25 cellular contexts compared by ENCODE assay signal in genomic region chr3:70927239-70927638, GRCh38.
A peak's percentile ranks its signal among the peaks of the same experiment; 100 is the strongest.
DNase-seq lines count a peak whose midpoint lies in the region; FAIRE-seq and TF ChIP-seq lines count a peak whose summit lies in the region.
"Had no signal": no experiment of that assay in that cellular context is flagged by ENCODE, and none has a peak within 500 bp of the region (broad histone marks: within the 10 kb centered on the region; RNA-seq: fewer than 3 reads in every experiment).

No MANE protein-coding gene starts in this region.

- no peak overlapping the region for H3K56ac ChIP-seq in H1 (replicated peaks; ENCODE audit: insufficient read length, low read depth, low read length)

- H3K14ac ChIP-seq in H1 (ENCODE audit: insufficient read length) = no peak overlapping the region

- no peak for TF ChIP-seq CTCF in H1 (IDR thresholded peaks at IDR 0.05; ENCODE audit: control extremely low read depth in 1 of 3, insufficient read depth in 1 of 3, low read depth in 1 of 3, low read length in 3 of 3)
- TF ChIP-seq CTCF in neural cell (IDR thresholded peaks at IDR 0.05; ENCODE audit: poor library complexity, severe bottlenecking) = no peak
- no peak for TF ChIP-seq CTCF in mesothelial cell of epicardium (IDR thresholded peaks at IDR 0.05; ENCODE audit: unreplicated experiment)
- no peak for TF ChIP-seq CTCF in MM.1S (IDR thresholded peaks at IDR 0.05; ENCODE audit: low read length)

- TF ChIP-seq RAD21 in H1 (IDR thresholded peaks at IDR 0.05 in 1 of 2, conservative IDR thresholded peaks at IDR 0.05 in 1 of 2; ENCODE audit: low read depth in 2 of 2, low read length in 2 of 2) (no peak), neural cell (conservative IDR thresholded peaks at IDR 0.05) (no peak)

- H2BK15ac ChIP-seq in H1 (ENCODE audit: low read length) = no peak overlapping the region

- no peaks in the 10 kb centered on the region for H3F3A ChIP-seq in neural cell (ENCODE audit: insufficient read depth, low read length, poor library complexity, severe bottlenecking)
- no peaks in the 10 kb centered on the region for H3F3A ChIP-seq in MM.1S (ENCODE audit: insufficient read depth, low read length)

- H3K4me1 ChIP-seq in H1 (replicated peaks in 1 of 4; ENCODE audit: control insufficient read depth in 3 of 4, insufficient read depth in 4 of 4, low read length in 3 of 4) (no peaks in the 10 kb centered on the region), MM.1S (ENCODE audit: low read length) (no peaks in the 10 kb centered on the region)
- H3K4me1 ChIP-seq: BE2C, BLaER1 had no signal

- H2BK120ac ChIP-seq in H1 (replicated peaks; ENCODE audit: low read depth, low read length) = no peak overlapping the region

- H3K36me3 Mint-ChIP-seq in mesothelial cell of epicardium = peaks cover 3% of the 10 kb centered on the region
- H3K36me3 Mint-ChIP-seq: CD14-positive monocyte; CD4-positive, alpha-beta memory T cell; CD4-positive, CD25-positive, alpha-beta regulatory T cell had no signal

- no peaks in the 10 kb centered on the region for H3K36me3 ChIP-seq in H1 (ENCODE audit: control insufficient read depth in 2 of 4, insufficient read depth in 4 of 4, low read length in 3 of 4)
- no peaks in the 10 kb centered on the region for H3K36me3 ChIP-seq in neural cell (ENCODE audit: insufficient read depth, low read length)
- H3K36me3 ChIP-seq in MM.1S (replicated peaks; ENCODE audit: insufficient read depth, low read length) = no peaks in the 10 kb centered on the region
- H3K36me3 ChIP-seq: BE2C, BLaER1 had no signal

- H3K27ac Mint-ChIP-seq in mesothelial cell of epicardium = no peak overlapping the region
- H3K27ac Mint-ChIP-seq: CD14-positive monocyte; CD4-positive, alpha-beta memory T cell; CD4-positive, CD25-positive, alpha-beta regulatory T cell had no signal

- H3K27ac ChIP-seq in H1 (ENCODE audit: low read depth, low read length) (no peak overlapping the region), neural cell (ENCODE audit: low read length) (peak overlapping the region; percentile 13), MM.1S (ENCODE audit: low read length) (no peak overlapping the region)
- H3K27ac ChIP-seq: BLaER1 had no signal

- WGBS in H1 (ENCODE audit: extremely low coverage in 1 of 2, insufficient coverage in 1 of 2, insufficient read length in 1 of 2, insufficient replicate concordance in 2 of 2, low coverage in 1 of 2, low lambda C conversion rate in 2 of 2, missing lambda C conversion rate in 1 of 2), 2 experiments = 81% methylated on average over 4 of the region's 4 CpGs; no CpG with 5 or more reads in 1 of the 2 experiments

- CTCF ChIA-PET in H1 (lab: Charles Lee; ENCODE audit: partially characterized antibody) = no interaction called here

- no peak overlapping the region for H3K18ac ChIP-seq in H1 (ENCODE audit: extremely low read depth, low read length)

- H3K27me3 ChIP-seq in H1 (replicated peaks in 1 of 4; ENCODE audit: control insufficient read depth in 3 of 4, extremely low read depth in 1 of 4, insufficient read depth in 3 of 4, low read length in 3 of 4) = no peaks in the 10 kb centered on the region
- H3K27me3 ChIP-seq in neural cell (ENCODE audit: insufficient read depth, low read depth, low read length) = no peaks in the 10 kb centered on the region
- H3K27me3 ChIP-seq in MM.1S (replicated peaks; ENCODE audit: insufficient read depth, low read length) = no peaks in the 10 kb centered on the region
- H3K27me3 ChIP-seq: BE2C, BLaER1 had no signal

- DNase-seq in H1 (ENCODE audit: low read depth in 1 of 2, low spot score in 2 of 2) (no peak), mesothelial cell of epicardium (ENCODE audit: low spot score in 2 of 2, unreplicated experiment in 2 of 2) (no peak), MM.1S (no peak)
- DNase-seq in stimulated activated CD4-positive, alpha-beta T cell treated with anti-CD3 and anti-CD28 coated beads, Interleukin-15, amount 100 ng/mL, for 24 hours = no peak
- DNase-seq: 8988T; ACHN; BE2C; C1 segment of cervical spinal cord; CD4-positive, alpha-beta memory T cell; CD4-positive, CD25-positive, alpha-beta regulatory T cell; CD8-positive, alpha-beta memory T cell; COR-L47; DMS 273 treated with DMSO at 0.1 percent for 48 hours; DMS153; DMS53; DMS79; DND-41; EL; GDM1 had no signal

- no peaks in the 10 kb centered on the region for H3K79me1 ChIP-seq in H1 (ENCODE audit: low read depth, low read length)

- H4K91ac ChIP-seq in H1 (replicated peaks; ENCODE audit: insufficient read length, low read length) = no peak overlapping the region

- no peak overlapping the region for H4K8ac ChIP-seq in H1 (ENCODE audit: extremely low read depth, insufficient read depth, low read length)

- peaks cover 15% of the 10 kb centered on the region for H3K9me3 Mint-ChIP-seq in mesothelial cell of epicardium

- H3K9me3 ChIP-seq in H1 (ENCODE audit: insufficient read depth in 2 of 2, low read depth in 1 of 2, low read length in 1 of 2) = no peaks in the 10 kb centered on the region
- no peaks in the 10 kb centered on the region for H3K9me3 ChIP-seq in neural cell (ENCODE audit: low read length)
- no peaks in the 10 kb centered on the region for H3K9me3 ChIP-seq in MM.1S (replicated peaks; ENCODE audit: insufficient read depth, low read length)
- H3K9me3 ChIP-seq: BE2C, BLaER1 had no signal

- no peaks in the 10 kb centered on the region for H3K23me2 ChIP-seq in H1 (ENCODE audit: low read depth, low read length)

- no peak overlapping the region for H3K9ac ChIP-seq in H1 (replicated peaks in 1 of 4; ENCODE audit: extremely low read depth in 1 of 4, low read depth in 3 of 4, low read length in 3 of 4)
- H3K9ac ChIP-seq in neural cell (ENCODE audit: low read length) = no peak overlapping the region
- no peak overlapping the region for H3K9ac ChIP-seq in MM.1S (ENCODE audit: low read length)
- H3K9ac ChIP-seq: BLaER1 had no signal

- no peak overlapping the region for H2BK5ac ChIP-seq in H1 (ENCODE audit: low read depth, low read length)

- no peak for TF ChIP-seq EP300 in H1 (IDR thresholded peaks at IDR 0.05; ENCODE audit: borderline replicate concordance in 1 of 2, low read depth in 2 of 2, low read length in 2 of 2)
- no peak for TF ChIP-seq EP300 in neural cell (conservative IDR thresholded peaks at IDR 0.05; ENCODE audit: poor library complexity, severe bottlenecking)

- no peak overlapping the region for H3K23ac ChIP-seq in H1 (ENCODE audit: insufficient read length)

- no peaks in the 10 kb centered on the region for H3K79me2 ChIP-seq in H1 (ENCODE audit: control insufficient read depth in 1 of 2, insufficient read depth in 2 of 2, low read length in 2 of 2)
- no peaks in the 10 kb centered on the region for H3K79me2 ChIP-seq in neural cell (replicated peaks; ENCODE audit: insufficient read depth, low read length)
- no peaks in the 10 kb centered on the region for H3K79me2 ChIP-seq in MM.1S (ENCODE audit: low read length)

- H2AK5ac ChIP-seq in H1 (ENCODE audit: low read depth, low read length) = no peak overlapping the region

- H3K4me2 ChIP-seq in H1 (ENCODE audit: insufficient read depth in 1 of 2, low read depth in 2 of 2, low read length in 2 of 2) (no peak overlapping the region), neural cell (ENCODE audit: low read length) (no peak overlapping the region), MM.1S (ENCODE audit: low read depth, low read length) (no peak overlapping the region)
- H3K4me2 ChIP-seq: BLaER1 had no signal

- no peak overlapping the region for H3K4me3 Mint-ChIP-seq in mesothelial cell of epicardium
- H3K4me3 Mint-ChIP-seq: CD14-positive monocyte; CD4-positive, alpha-beta memory T cell; CD4-positive, CD25-positive, alpha-beta regulatory T cell; CD8-positive, alpha-beta memory T cell had no signal

- H2BK20ac ChIP-seq in H1 (ENCODE audit: low read length) = no peak overlapping the region

- TF ChIP-seq POLR2A in H1 (IDR thresholded peaks at IDR 0.05; ENCODE audit: control extremely low read depth in 1 of 2, low read depth in 2 of 2, low read length in 2 of 2) = no peak

- no peaks in the 10 kb centered on the region for H3K27me3 Mint-ChIP-seq in mesothelial cell of epicardium (ENCODE audit: low read depth)
- H3K27me3 Mint-ChIP-seq: CD8-positive, alpha-beta memory T cell had no signal

- POLR2A ChIA-PET in H1 (lab: Charles Lee; ENCODE audit: partially characterized antibody) = no interaction called here

- H2AFZ ChIP-seq in H1 (ENCODE audit: low read length) (peak overlapping the region; percentile 32; the same call in 1 of the 2 replicates), neural cell (ENCODE audit: low read depth, low read length) (no peak overlapping the region), MM.1S (ENCODE audit: low read length) (no peak overlapping the region)

- H3K4ac ChIP-seq in H1 (replicated peaks; ENCODE audit: insufficient read length, low read depth, low read length) = no peak overlapping the region

- H3K9me2 ChIP-seq in neural cell (ENCODE audit: insufficient read depth, low read length) (no peaks in the 10 kb centered on the region), MM.1S (replicated peaks; ENCODE audit: insufficient read depth, low read length) (no peaks in the 10 kb centered on the region)

- no peaks in the 10 kb centered on the region for H3K4me1 Mint-ChIP-seq in mesothelial cell of epicardium
- H3K4me1 Mint-ChIP-seq: CD14-positive monocyte; CD4-positive, alpha-beta memory T cell; CD4-positive, CD25-positive, alpha-beta regulatory T cell; CD8-positive, alpha-beta memory T cell had no signal

- no peak for FAIRE-seq in H1 (lab: Jason Lieb, UNC)
- FAIRE-seq: A204.1, GM12891, GM19239 had no signal

- H4K20me1 ChIP-seq in H1 (replicated peaks in 1 of 2; ENCODE audit: control insufficient read depth in 1 of 2, insufficient read depth in 2 of 2, low read length in 2 of 2) (no peaks in the 10 kb centered on the region), neural cell (ENCODE audit: insufficient read depth) (no peaks in the 10 kb centered on the region), MM.1S (ENCODE audit: insufficient read depth, low read length) (no peaks in the 10 kb centered on the region)
- H4K20me1 ChIP-seq: BLaER1 had no signal

- H4K5ac ChIP-seq in H1 (ENCODE audit: insufficient read length, low read depth, low read length) = no peak overlapping the region

- H2BK12ac ChIP-seq in H1 (ENCODE audit: low read depth, low read length) = no peak overlapping the region

- H3K4me3 ChIP-seq in H1 (ENCODE audit: extremely low read depth in 1 of 4, insufficient read depth in 2 of 4, low read depth in 3 of 4, low read length in 4 of 4) (no peak overlapping the region), neural cell (ENCODE audit: low read length) (no peak overlapping the region), MM.1S (ENCODE audit: low read length) (no peak overlapping the region)
- H3K4me3 ChIP-seq: BLaER1 had no signal

TF ChIP-seq in H1, 55 proteins besides CTCF, POLR2A, EP300 and RAD21:
- TF ChIP-seq POU5F1 (IDR thresholded peaks at IDR 0.05; ENCODE audit: low read depth, low read length) (peak; percentile 93), RBBP5 (IDR thresholded peaks at IDR 0.05; ENCODE audit: borderline replicate concordance, low read depth, low read length) (no peak)

TF ChIP-seq in neural cell, 6 proteins besides CTCF, POLR2A, EP300 and RAD21 (continues in another document):
- no peak for TF ChIP-seq TAF1 (IDR thresholded peaks at IDR 0.05; ENCODE audit: low read depth)
- no peak for TF ChIP-seq EZH2 (IDR thresholded peaks at IDR 0.05; ENCODE audit: borderline replicate concordance, insufficient read depth, low read length, poor library complexity, severe bottlenecking)
- no peak for TF ChIP-seq MXI1 (conservative IDR thresholded peaks at IDR 0.05; ENCODE audit: poor library complexity, severe bottlenecking)
